In the genomic region with DNA sequence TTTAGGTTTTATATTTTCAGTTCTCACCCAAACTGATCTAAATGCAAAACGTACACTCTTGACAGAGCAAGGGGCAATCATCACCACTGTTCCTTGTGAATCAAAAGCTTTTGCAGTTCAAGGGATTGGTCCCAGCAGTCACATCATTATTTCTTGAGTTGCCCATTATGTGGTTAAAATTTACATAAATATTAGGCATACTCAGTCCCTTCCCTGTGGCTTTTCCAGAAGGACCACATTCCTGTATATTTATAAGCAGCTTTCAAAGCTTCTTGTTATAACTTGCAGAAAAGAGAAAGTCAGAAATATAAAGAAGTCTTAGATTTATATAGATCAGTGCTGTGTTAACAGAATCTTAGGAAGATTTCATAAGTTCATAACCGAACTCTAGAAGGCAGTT, we compare ENCODE assay signal across 16 cellular contexts.
DNase-seq lines count a peak whose midpoint lies in the region; ATAC-seq and TF ChIP-seq lines count a peak whose summit lies in the region.
"Had no signal": no experiment of that assay in that cellular context is flagged by ENCODE, and none has a peak within 500 bp of the region (broad histone marks: within the 10 kb centered on the region; RNA-seq: fewer than 3 reads in every experiment).

No MANE protein-coding gene starts in this region.

- peak; percentile 68 for DNase-seq in NCI-H1048 (lab: John Stamatoyannopoulos, UW)
- no peak for DNase-seq in RWPE2 (ENCODE audit: low spot score)
- DNase-seq in GM13976 (ENCODE audit: low spot score): no peak
- DNase-seq in NCI-H2227 treated with DMSO at 0.1 percent for 48 hours (lab: John Stamatoyannopoulos, UW): no peak
- DNase-seq: AML-193, GM23248, Karpas-422, MG63, NCI-H1092 treated with DMSO at 0.1 percent for 48 hours, NCI-H2081 treated with DMSO at 0.1 percent for 48 hours, NCI-H774, SIG-M5 had no signal

- ATAC-seq in RWPE2 (ENCODE audit: low read depth) (peak; percentile 29; the same call in 1 of the 3 replicates), esophagus mucosa (peak; percentile 60), HG03457 (IDR thresholded peaks at IDR 0.05; ENCODE audit: unreplicated experiment) (no peak), GM18868 (IDR thresholded peaks at IDR 0.05; ENCODE audit: unreplicated experiment) (no peak)
- ATAC-seq: HCT116 had no signal

- H3K36me3 ChIP-seq in RWPE2 (ENCODE audit: low read depth): no peaks in the 10 kb centered on the region
- H3K36me3 ChIP-seq: MG63 had no signal

- no peak overlapping the region for H3K27ac ChIP-seq in RWPE2 (ENCODE audit: poor library complexity, severe bottlenecking)
- H3K27ac ChIP-seq: GM23248 had no signal

- no peaks in the 10 kb centered on the region for H3K27me3 ChIP-seq in RWPE2 (ENCODE audit: insufficient read depth, poor library complexity, severe bottlenecking)
- H3K27me3 ChIP-seq: MG63 had no signal

- no peaks in the 10 kb centered on the region for H3K9me3 ChIP-seq in RWPE2 (ENCODE audit: severe bottlenecking)

- TF ChIP-seq CTCF in RWPE2 (IDR thresholded peaks at IDR 0.05; ENCODE audit: poor library complexity, severe bottlenecking) (no peak), GM13976 (IDR thresholded peaks at IDR 0.05; ENCODE audit: borderline replicate concordance, control extremely low read depth, extremely low read depth, insufficient read depth, missing control alignments) (no peak)

- in situ Hi-C loops in GM13976 (cut with MboI; ENCODE audit: low sequenced_read_pairs, unreplicated experiment): no loop called here

- H3K4me3 ChIP-seq in RWPE2 (ENCODE audit: severe bottlenecking): no peak overlapping the region
- H3K4me3 ChIP-seq: GM23248, MG63 had no signal

- H3K4me1 ChIP-seq in RWPE2 (ENCODE audit: insufficient read depth, poor library complexity, severe bottlenecking): no peaks in the 10 kb centered on the region

Comparison
In these comparisons a context has a peak if more than half of its experiments do, and no peak if none do; other contexts are left out.
1. ATAC-seq: peak in RWPE2 (single experiment) and esophagus mucosa (single experiment); none in HG03457 (single experiment) and GM18868 (single experiment).